4 cellular contexts compared by ENCODE assay signal in the genomic region with DNA sequence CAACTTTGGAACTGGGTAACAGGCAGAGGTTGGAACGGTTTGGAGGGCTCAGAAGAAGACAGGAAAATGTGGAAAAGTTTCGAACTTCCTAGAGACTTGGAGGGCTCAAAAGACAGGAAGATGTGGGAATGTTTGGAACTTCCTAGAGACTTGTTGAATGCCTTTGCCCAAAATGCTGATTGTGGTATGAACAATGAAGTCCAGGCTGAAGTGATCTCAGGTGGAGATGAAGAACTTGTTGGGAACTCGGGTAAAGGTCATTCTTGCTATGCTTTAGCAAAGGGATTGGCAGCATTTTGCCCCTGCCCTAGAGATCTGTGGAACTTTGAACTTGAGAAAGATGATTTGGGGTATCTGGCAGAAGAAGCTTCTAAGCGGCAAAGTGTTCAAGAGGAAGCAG. TPM values are rescaled to one million over a fixed set of nuclear protein-coding genes. Genes with fewer than 3 reads are reported as not detected.
"Had no signal": no experiment of that assay in that cellular context is flagged by ENCODE, and none has a peak within 500 bp of the region (broad histone marks: within the 10 kb centered on the region; RNA-seq: fewer than 3 reads in every experiment).

No MANE protein-coding gene starts in this region.

RNA-seq across cellular contexts. Expression of a gene that starts 37.5 kb away (rescaled TPM):
- total RNA-seq: HT1080, Peyer's patch, RPMI7951 had no signal
- polyA plus RNA-seq: IMR-90 had no signal
